Comparison of ENCODE assay signal across 26 cellular contexts in the genomic region with DNA sequence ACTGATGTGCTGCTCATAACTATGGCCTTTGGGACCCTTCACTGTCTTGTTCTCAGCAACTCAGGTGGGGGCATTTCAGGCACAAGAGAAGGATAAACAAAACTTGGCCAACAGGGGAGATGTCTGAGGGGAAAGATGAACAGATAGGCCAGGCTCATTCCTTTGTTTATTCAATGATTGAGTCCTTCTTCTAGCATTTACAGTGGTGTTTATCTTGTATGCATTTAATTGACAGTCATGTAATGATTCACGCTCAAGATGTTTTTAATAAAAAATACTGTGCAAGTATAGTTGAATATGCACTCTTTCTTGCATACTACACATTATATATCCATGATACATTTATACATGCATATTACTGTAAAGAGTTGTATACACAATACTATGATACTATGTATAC. TPM values are rescaled to one million over a fixed set of nuclear protein-coding genes. Genes with fewer than 3 reads are reported as not detected.
DNase-seq lines count a peak whose midpoint lies in the region; ATAC-seq, FAIRE-seq and TF ChIP-seq lines count a peak whose summit lies in the region.
"Had no signal": no experiment of that assay in that cellular context is flagged by ENCODE, and none has a peak within 500 bp of the region (broad histone marks: within the 10 kb centered on the region; RNA-seq: fewer than 3 reads in every experiment).

No MANE protein-coding gene starts in this region.

- no peak overlapping the region for H3K9ac ChIP-seq in PC-3 (ENCODE audit: low read length)
- H3K9ac ChIP-seq: BLaER1 treated with 17β-estradiol and CSF1 and Interleukin-3, amounts not matched to agents 10 nM and 100 nM had no signal

- no peak overlapping the region for H3K4me3 ChIP-seq in PC-3 (ENCODE audit: low read length)
- H3K4me3 ChIP-seq: A549; BLaER1 treated with 17β-estradiol and CSF1 and Interleukin-3, amounts not matched to agents 10 nM and 100 nM had no signal

- no peaks in the 10 kb centered on the region for H3F3A ChIP-seq in PC-3 (ENCODE audit: low read length, unreplicated experiment)

- H3K4me2 ChIP-seq in PC-3 (ENCODE audit: low read length): peak overlapping the region; percentile 32; the same call in 1 of the 2 replicates
- H3K4me2 ChIP-seq: A549 had no signal

- DNase-seq in EH (ENCODE audit: low read depth): peak; percentile 10
- peak; percentile 18 for DNase-seq in M059J (ENCODE audit: low read depth)
- DNase-seq in PC-3: peak; percentile 68
- no peak for DNase-seq in iPS-NIHi11 (ENCODE audit: low spot score)
- no peak for DNase-seq in GM19239 (ENCODE audit: insufficient read length, low spot score)
- DNase-seq: AML-193; Caco-2; Calu3; CD4-positive, alpha-beta T cell; CD8-positive, alpha-beta T cell; DMS153; DMS53; DMS79; DND-41; GF-D8 had no signal

- no peak overlapping the region for H2AFZ ChIP-seq in PC-3 (ENCODE audit: low read length)

- H3K4me1 ChIP-seq in PC-3 (ENCODE audit: insufficient read depth, low read length): peaks cover 32% of the 10 kb centered on the region

- POLR2A ChIA-PET in PC-3 (lab: Charles Lee; ENCODE audit: unreplicated experiment): no interaction called here

- no peaks in the 10 kb centered on the region for H3K27me3 ChIP-seq in PC-3 (ENCODE audit: low read length)

- no peaks in the 10 kb centered on the region for H3K9me2 ChIP-seq in PC-3 (replicated peaks; ENCODE audit: low read length)

- no peaks in the 10 kb centered on the region for H3K36me3 ChIP-seq in PC-3 (ENCODE audit: low read depth, low read length)
- H3K36me3 ChIP-seq: BLaER1 treated with 17β-estradiol and CSF1 and Interleukin-3, amounts not matched to agents 10 nM and 100 nM had no signal

- no peak for FAIRE-seq in GM19239 (lab: Jason Lieb, UNC)
- FAIRE-seq: A549, D721Med, G401.6, GM12891 had no signal

- no peak for TF ChIP-seq CTCF in PC-3 (conservative IDR thresholded peaks at IDR 0.05; ENCODE audit: low read depth, low read length)

- H3K27ac ChIP-seq in PC-3 (ENCODE audit: low read length): no peak overlapping the region
- H3K27ac ChIP-seq: 22Rv1; A549; BLaER1 treated with 17β-estradiol and CSF1 and Interleukin-3, amounts not matched to agents 10 nM and 100 nM; C4-2B had no signal

- intact Hi-C loops in PC-3 (cut with micrococcal nuclease): no loop called here

- BruUV-seq in PC-3 (replicated peaks; lab: Mats Ljungman, UMichigan): no TSS peak

- CTCF ChIA-PET in PC-3 (lab: Charles Lee): no interaction called here

- no peaks in the 10 kb centered on the region for H3K9me3 ChIP-seq in PC-3 (ENCODE audit: low read length)
- H3K9me3 ChIP-seq: A549 had no signal

- H4K20me1 ChIP-seq in PC-3 (ENCODE audit: low read length): no peaks in the 10 kb centered on the region
- H4K20me1 ChIP-seq: BLaER1 treated with 17β-estradiol and CSF1 and Interleukin-3, amounts not matched to agents 10 nM and 100 nM had no signal

- ATAC-seq in PC-3 (peak; percentile 87), GM21529 (IDR thresholded peaks at IDR 0.05; ENCODE audit: unreplicated experiment) (no peak)
- ATAC-seq: CD8-positive, alpha-beta T cell had no signal

- no peaks in the 10 kb centered on the region for H3K79me2 ChIP-seq in PC-3 (ENCODE audit: low read length)

RNA-seq across cellular contexts. Expression of gene RHCG, which starts 44.5 kb away (rescaled TPM):
- total RNA-seq in M059J (2014; rRNA removed; shearing (Covaris generic)): not detected in 2 replicates
- not detected in 2 replicates for total RNA-seq in PC-3 (2014; rRNA removed)
- total RNA-seq: A172; B cell; Caco-2; CD4-positive, alpha-beta T cell; CD8-positive, alpha-beta T cell; Daoy had no signal

Comparison
In these comparisons a context has a peak if more than half of its experiments do, and no peak if none do; other contexts are left out.
1. DNase-seq: peak in EH (single experiment), M059J (single experiment) and PC-3 (single experiment); none in iPS-NIHi11 (single experiment) and GM19239 (single experiment).